In the genomic region with DNA sequence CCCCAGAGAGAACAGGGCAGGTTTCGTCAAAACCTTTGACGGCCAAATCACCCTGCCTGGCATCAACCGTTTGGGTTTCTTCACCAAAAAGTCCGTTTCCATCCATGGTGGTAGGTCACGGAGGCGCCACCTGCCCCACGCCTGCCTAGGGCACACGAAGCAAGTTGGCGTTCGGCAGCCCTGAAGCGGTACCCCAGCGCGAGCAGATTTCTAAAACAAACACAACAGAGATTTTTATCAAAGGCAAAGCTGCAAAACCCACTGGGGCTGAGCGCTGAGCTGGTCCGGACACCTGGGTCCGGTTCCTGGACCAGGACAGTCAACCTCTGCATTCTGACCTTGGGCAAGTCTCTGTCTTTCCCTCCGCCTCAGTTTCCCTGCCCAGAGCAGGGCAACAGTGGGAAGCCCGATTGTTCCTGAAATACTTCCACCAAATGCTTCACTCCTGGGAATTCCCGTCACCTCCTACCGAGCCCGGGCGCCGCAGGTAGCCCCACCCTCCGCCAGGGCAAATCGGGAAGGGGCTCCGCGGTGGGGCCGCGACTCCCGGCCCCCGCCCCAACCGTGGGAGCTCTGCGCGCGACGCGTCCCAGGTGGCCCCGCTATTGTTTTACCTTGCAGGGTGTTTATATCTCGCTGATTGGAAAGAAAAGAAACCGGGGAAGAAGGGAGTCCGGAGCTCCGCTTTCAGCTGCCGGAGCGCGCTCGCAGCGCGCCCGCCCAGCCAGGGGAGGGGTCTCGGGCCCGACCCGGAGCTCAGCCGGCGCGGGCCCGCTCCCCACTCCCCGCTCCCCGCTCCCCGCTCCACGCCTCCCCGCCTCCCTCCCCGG, we compare ENCODE assay signal across 8 cellular contexts. TPM values are rescaled to one million over a fixed set of nuclear protein-coding genes. Genes with fewer than 3 reads are reported as not detected.
DNase-seq lines count a peak whose midpoint lies in the region; ATAC-seq, FAIRE-seq and TF ChIP-seq lines count a peak whose summit lies in the region.

No MANE protein-coding gene starts in this region.

- H3K36me3 ChIP-seq in KMS-11 (ENCODE audit: insufficient read depth) (no peaks in the 10 kb centered on the region), adipocyte (ENCODE audit: control insufficient read depth, insufficient read depth, low read length, severe bottlenecking) (no peaks in the 10 kb centered on the region), spleen (no peaks in the 10 kb centered on the region)

- TF ChIP-seq CTCF in KMS-11 (conservative IDR thresholded peaks at IDR 0.05; ENCODE audit: low read depth, low read length), result no peak
- no peak for TF ChIP-seq CTCF in spleen (IDR thresholded peaks at IDR 0.05 in 8 of 11, conservative IDR thresholded peaks at IDR 0.05 in 3 of 11)

- H3K4me3 ChIP-seq in KMS-11 (IDR thresholded peaks at IDR 0.05; ENCODE audit: insufficient read depth, low read depth, low read length) (no peak overlapping the region), adipocyte (ENCODE audit: low read length) (peak overlapping the region; percentile 82), iPS-18c (ENCODE audit: insufficient read depth, low read depth, low read length) (peak overlapping the region; percentile 84), spleen (peak overlapping the region; percentile 34 to 74 (median 55))

- no peak for ATAC-seq in HG02981 (IDR thresholded peaks at IDR 0.05; ENCODE audit: unreplicated experiment)

- TF ChIP-seq POLR2A in GM12892 (IDR thresholded peaks at IDR 0.05; ENCODE audit: low read depth, low read length) (no peak), spleen (IDR thresholded peaks at IDR 0.05) (no peak)

- H4K20me1 ChIP-seq in KMS-11 (ENCODE audit: insufficient read depth), result no peaks in the 10 kb centered on the region

- DNase-seq in GM12892 (ENCODE audit: insufficient read length) (peak; percentile 16), adipocyte (ENCODE audit: low read depth) (no peak), spleen (no peak), SHP77 (lab: John Stamatoyannopoulos, UW) (no peak), NCI-H524 treated with DMSO at 0.1 percent for 48 hours (lab: John Stamatoyannopoulos, UW) (no peak)

- H3K4me1 ChIP-seq in KMS-11 (ENCODE audit: low read depth, poor library complexity, severe bottlenecking), result no peaks in the 10 kb centered on the region
- peaks cover 8% of the 10 kb centered on the region for H3K4me1 ChIP-seq in adipocyte (ENCODE audit: control insufficient read depth, insufficient read depth, low read length)
- H3K4me1 ChIP-seq in spleen, result peaks cover 8 to 23% (median 18%) of the 10 kb centered on the region in 6 donors

- H3K9me3 ChIP-seq in adipocyte (ENCODE audit: control insufficient read depth, low read length) (no peaks in the 10 kb centered on the region), iPS-18c (ENCODE audit: control insufficient read depth, insufficient read depth, low read length) (no peaks in the 10 kb centered on the region), spleen (no peaks in the 10 kb centered on the region)

- no peak overlapping the region; the same call in 1 of the 2 replicates for H3K9ac ChIP-seq in KMS-11
- H3K9ac ChIP-seq in adipocyte (ENCODE audit: low read length), result no peak overlapping the region

- intact Hi-C loops in spleen (cut with DNase I; ENCODE audit: low total_unique reads), result no loop called here

- 1 to 4% (median 1%) methylated on average over 33 to 61 of the region's 62 CpGs for WGBS in spleen, 5 donors

- peak overlapping the region; percentile 51 for H3K4me2 ChIP-seq in KMS-11

- H3K27ac ChIP-seq in KMS-11 (no peak overlapping the region), spleen (no peak overlapping the region)

- H3K79me2 ChIP-seq in KMS-11 (ENCODE audit: insufficient read depth, low read depth), result no peaks in the 10 kb centered on the region

- peak; percentile 51 for FAIRE-seq in GM12892 (lab: Jason Lieb, UNC)

- peak overlapping the region; percentile 71 for H2AFZ ChIP-seq in KMS-11 (ENCODE audit: low read depth)

- no peaks in the 10 kb centered on the region for H3K27me3 ChIP-seq in KMS-11 (ENCODE audit: insufficient read depth, low read depth)
- H3K27me3 ChIP-seq in adipocyte (replicated peaks; ENCODE audit: control insufficient read depth, insufficient read depth, low read length), result peaks cover 53% of the 10 kb centered on the region
- peaks cover 0 to 59% (median 27%) of the 10 kb centered on the region in 7 donors for H3K27me3 ChIP-seq in spleen (replicated peaks in 1 of 7)

RNA-seq across cellular contexts. Expression of gene IGSF3, which starts 0.6 kb away (rescaled TPM):
- polyA plus RNA-seq in GM12892 (2012; ENCODE audit: missing spikeins), result 5.0 TPM
- 1 to 10 TPM in 1 of 7 donors, under 1 TPM in 6; 0.43 to 1.2 (median 0.77) TPM for total RNA-seq in spleen
- polyA plus RNA-seq in spleen, result under 1 TPM; 0.09 to 0.16 (median 0.11) TPM
